Comparison of ENCODE assay signal across 10 cellular contexts in the genomic region with DNA sequence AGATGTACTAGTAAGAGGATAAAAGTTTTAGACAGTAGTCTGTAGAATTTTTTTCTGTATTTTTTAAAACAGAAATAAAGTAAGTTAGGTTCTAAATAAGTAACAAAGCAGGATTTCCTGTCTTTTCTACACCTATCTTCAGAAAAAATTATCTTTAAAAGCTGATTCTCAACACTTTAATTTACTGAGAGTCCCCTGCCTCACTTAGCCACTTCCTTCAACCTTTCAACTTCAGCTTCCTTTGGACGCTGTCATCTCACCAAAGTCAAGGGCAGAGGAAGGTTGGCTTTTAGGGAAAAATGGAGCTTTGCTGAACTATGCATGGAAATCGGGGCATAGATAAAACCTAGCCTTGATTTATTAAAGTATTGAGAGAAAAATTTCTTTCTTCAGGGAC. TPM values are rescaled to one million over a fixed set of nuclear protein-coding genes. Genes with fewer than 3 reads are reported as not detected.
DNase-seq lines count a peak whose midpoint lies in the region; ATAC-seq, FAIRE-seq and TF ChIP-seq lines count a peak whose summit lies in the region.
"Had no signal": no experiment of that assay in that cellular context is flagged by ENCODE, and none has a peak within 500 bp of the region (broad histone marks: within the 10 kb centered on the region; RNA-seq: fewer than 3 reads in every experiment).

No MANE protein-coding gene starts in this region.

- H3K27me3 ChIP-seq in A673 (replicated peaks; ENCODE audit: insufficient read depth, low read depth, low read length, poor library complexity) (no peaks in the 10 kb centered on the region), HUES6 (ENCODE audit: control insufficient read depth, insufficient read depth, low read length) (no peaks in the 10 kb centered on the region), GM12878 (replicated peaks in 1 of 2; ENCODE audit: control insufficient read depth in 2 of 2, insufficient read depth in 2 of 2, low read length in 1 of 2) (no peaks in the 10 kb centered on the region), muscle layer of duodenum (ENCODE audit: low read depth, low read length) (no peaks in the 10 kb centered on the region)

- no peak for TF ChIP-seq CTCF in A673 (conservative IDR thresholded peaks at IDR 0.05; ENCODE audit: low read depth, low read length)
- no peak for TF ChIP-seq CTCF in GM12878 (IDR thresholded peaks at IDR 0.05 in 2 of 3, conservative IDR thresholded peaks at IDR 0.05 in 1 of 3; ENCODE audit: control insufficient read depth in 2 of 3, extremely low read depth in 1 of 3, insufficient read depth in 1 of 3, low read depth in 3 of 3, low read length in 3 of 3)

- peak overlapping the region; percentile 3; the same call in 1 of the 2 replicates for H2AFZ ChIP-seq in GM12878 (ENCODE audit: control insufficient read depth, low read depth, low read length)

- CTCF ChIA-PET in A673 (lab: Charles Lee) (interaction anchor here (0.6 to 1.5 kb wide), 2 partner anchors 15 to 102 kb away, joined by 4 to 5 read pairs; no protein-coding TSS in a partner anchor), GM12878 (lab: Yijun Ruan, JAX) (interaction anchor here (0.6 to 6.0 kb wide), 17 partner anchors 9 to 295 kb away, joined by 3 to 68 read pairs (median 5); a partner anchor contains a TSS)

- H3K9me3 ChIP-seq in A673 (ENCODE audit: low read depth, low read length, poor library complexity, severe bottlenecking) (no peaks in the 10 kb centered on the region), HUES6 (ENCODE audit: control insufficient read depth, insufficient read depth, low read depth, low read length) (no peaks in the 10 kb centered on the region), GM12878 (replicated peaks; ENCODE audit: control insufficient read depth, insufficient read depth, low read length) (no peaks in the 10 kb centered on the region), muscle layer of duodenum (ENCODE audit: control insufficient read depth in 1 of 2, low read length in 2 of 2) (no peaks in the 10 kb centered on the region)

- no peak overlapping the region for H3K9ac ChIP-seq in HUES6 (ENCODE audit: low read length)
- no peak overlapping the region for H3K9ac ChIP-seq in GM12878 (ENCODE audit: control insufficient read depth, insufficient read depth, low read length)

- RAD21 ChIA-PET in GM12878 (lab: Charles Lee; ENCODE audit: unreplicated experiment): interaction anchor here (0.6 to 6.0 kb wide), 14 partner anchors 9 to 191 kb away, joined by 3 to 63 read pairs (median 7); a partner anchor contains a TSS

- peak overlapping the region; percentile 82 for H3K27ac ChIP-seq in A673 (ENCODE audit: low read depth, low read length, poor library complexity, severe bottlenecking)
- 0 out of 2 replicates have a peak overlapping the region, but pooled peaks have one; percentile 27 for H3K27ac ChIP-seq in HUES6 (ENCODE audit: low read depth, low read length)
- peak overlapping the region; percentile 51 for H3K27ac ChIP-seq in GM12878 (ENCODE audit: control insufficient read depth, insufficient read depth)
- peak overlapping the region; percentile 10 for H3K27ac ChIP-seq in muscle layer of duodenum (ENCODE audit: low read length)

- H3K4me1 ChIP-seq in A673 (ENCODE audit: insufficient read depth, low read length, poor library complexity, severe bottlenecking) (peaks cover 37% of the 10 kb centered on the region), HUES6 (ENCODE audit: control insufficient read depth, insufficient read depth, low read length) (peaks cover 4% of the 10 kb centered on the region; the same call in 1 of the 2 replicates), GM12878 (ENCODE audit: control insufficient read depth, insufficient read depth, low read length) (peaks cover 13% of the 10 kb centered on the region), muscle layer of duodenum (ENCODE audit: control insufficient read depth in 1 of 2, insufficient read depth in 2 of 2, low read length in 2 of 2) (peaks cover 0 to 4% of the 10 kb centered on the region in 2 donors)

- H3K4me3 ChIP-seq in A673 (ENCODE audit: low read depth, low read length, poor library complexity, severe bottlenecking): peak overlapping the region; percentile 11
- H3K4me3 ChIP-seq in HUES6 (ENCODE audit: low read depth, low read length): no peak overlapping the region
- no peak overlapping the region for H3K4me3 ChIP-seq in GM12878
- no peak overlapping the region for H3K4me3 ChIP-seq in muscle layer of duodenum (ENCODE audit: low read depth in 1 of 2, low read length in 2 of 2)

- peaks cover 69% of the 10 kb centered on the region for H3K79me2 ChIP-seq in GM12878 (ENCODE audit: control insufficient read depth, insufficient read depth, low read length)

- H3K4me2 ChIP-seq in GM12878 (ENCODE audit: control insufficient read depth, insufficient read depth): peak overlapping the region; percentile 34

- H4K20me1 ChIP-seq in GM12878 (ENCODE audit: control insufficient read depth, insufficient read depth): no peaks in the 10 kb centered on the region

- intact Hi-C loops in A673 (cut with micrococcal nuclease; ENCODE audit: unreplicated experiment): no loop called here
- intact Hi-C loops in GM12878 (cut with micrococcal nuclease; ENCODE audit: unreplicated experiment): no loop called here

- WGBS in GM12878 (ENCODE audit: insufficient coverage, insufficient replicate concordance, low lambda C conversion rate, missing lambda C conversion rate): 34% methylated on average over 2 of the region's 2 CpGs

- ATAC-seq in GM12878: no peak

- TF ChIP-seq POLR2A in GM12878 (IDR thresholded peaks at IDR 0.05; ENCODE audit: low read depth, low read length): no peak

- TF ChIP-seq EP300 in GM12878 (IDR thresholded peaks at IDR 0.05; ENCODE audit: borderline replicate concordance in 1 of 2, control insufficient read depth in 1 of 2, low read depth in 2 of 2, low read length in 2 of 2): no peak

- no TSS peak for BruUV-seq in A673 (replicated peaks; lab: Mats Ljungman, UMichigan)
- no TSS peak for BruUV-seq in GM12878 (replicated peaks; lab: Mats Ljungman, UMichigan)

- no peak for DNase-seq in A673 (ENCODE audit: low spot score)
- DNase-seq in GM12878 (ENCODE audit: low read depth, low spot score): no peak
- DNase-seq in NK-92 treated with Interleukin-12 subunit alpha and Interleukin-12 subunit beta, amount 100 ng/mL, for 24 hours (lab: John Stamatoyannopoulos, UW): no peak
- no peak for DNase-seq in globus pallidus (ENCODE audit: low spot score)
- no peak for DNase-seq in COLO829 (ENCODE audit: low spot score)
- DNase-seq in A172 (ENCODE audit: low spot score): no peak
- DNase-seq: NCI-H510A treated with DMSO at 0.1 percent for 48 hours had no signal

- POLR2A ChIA-PET in A673 (lab: Charles Lee; ENCODE audit: low non-redundant PET) (interaction anchor here (0.6 to 0.7 kb wide), 2 partner anchors 10 to 37 kb away, joined by 3 to 4 read pairs; no protein-coding TSS in a partner anchor), GM12878 (lab: Charles Lee) (interaction anchor here (0.5 to 6.6 kb wide), 4 partner anchors 9 to 71 kb away, joined by 3 to 54 read pairs (median 6); a partner anchor contains a TSS)

- no peak for FAIRE-seq in GM12878 (lab: Jason Lieb, UNC)
- FAIRE-seq: D721Med had no signal

- in situ Hi-C loops in GM12878 (cut with MboI): no loop called here

- H3K36me3 ChIP-seq in A673 (ENCODE audit: insufficient read depth, low read length, poor library complexity, severe bottlenecking): no peaks in the 10 kb centered on the region
- no peaks in the 10 kb centered on the region; the same call in 1 of the 2 replicates for H3K36me3 ChIP-seq in HUES6 (ENCODE audit: control insufficient read depth, insufficient read depth, low read length)
- H3K36me3 ChIP-seq in GM12878 (ENCODE audit: control insufficient read depth in 2 of 2, insufficient read depth in 2 of 2, low read length in 1 of 2): no peaks in the 10 kb centered on the region; a peak in 1 of 4 replicates
- H3K36me3 ChIP-seq in muscle layer of duodenum (ENCODE audit: control insufficient read depth in 1 of 2, insufficient read depth in 2 of 2, low read length in 2 of 2): peaks cover 0 to 7% of the 10 kb centered on the region in 2 donors

- TF ChIP-seq RAD21 in GM12878 (IDR thresholded peaks at IDR 0.05; ENCODE audit: insufficient read depth, low read depth, low read length): no peak

- SMC1A ChIA-PET in GM12878 (lab: Charles Lee; ENCODE audit: uncharacterized antibody, unreplicated experiment): interaction anchor here (0.6 to 7.2 kb wide), 18 partner anchors 10 to 296 kb away, joined by 3 to 94 read pairs (median 5); a partner anchor contains a TSS

TF ChIP-seq in GM12878, 131 proteins besides CTCF, POLR2A, EP300 and RAD21 (continues in another document):
- TF ChIP-seq STAT1 (conservative IDR thresholded peaks at IDR 0.05): no peak

RNA-seq across cellular contexts. Expression of a gene that starts 44.9 kb away (rescaled TPM):
- 57.0 and 63.7 TPM in 2 replicates for total RNA-seq in A673 (2021)
- total RNA-seq in GM12878 (2013; cell fraction: nucleolus; rRNA removed): 74.0 and 78.3 TPM in 2 replicates
- 29.8 and 33.7 TPM in 2 replicates for total RNA-seq in GM12878 (2014; rRNA removed)
- 20.7 and 25.4 TPM in 2 replicates for total RNA-seq in GM12878 (2014; rRNA removed; fragmentation: Illumina TruSeq; extraction: Trizol)
- 29.8 and 33.8 TPM in 2 replicates for total RNA-seq in GM12878 (2021)
- polyA plus RNA-seq in GM12878 (2011; ENCODE audit: low read depth): 28.1 TPM
- polyA plus RNA-seq in GM12878 (2011; rRNA removed): 45.7 and 50.1 TPM in 2 replicates
- 36.7 and 48.3 TPM in 2 replicates for polyA plus RNA-seq in GM12878 (2011; cell fraction: cytosol; rRNA removed)
- 50.5 and 54.8 TPM in 2 replicates for polyA plus RNA-seq in GM12878 (2011; cell fraction: nucleus; rRNA removed)
- polyA plus RNA-seq in GM12878 (2012): 21.7 and 27.5 TPM in 2 replicates
- 26.5 and 36.3 TPM in 2 replicates for polyA plus RNA-seq in GM12878 (2014; fragmentation: Illumina TruSeq; extraction: Trizol)
- polyA plus RNA-seq in GM12878 (2014; fragmentation: Nextera tagmentation; extraction: Ambion mirVana): 10 to 100 TPM in 1 of 2 experiments, 1 to 10 TPM in 1; 6.8 to 12.2 TPM
- 29.1 and 35.9 TPM in 2 replicates for polyA plus RNA-seq in GM12878 (2014; rRNA removed)
- 10 to 100 TPM; 43.8 to 44.4 TPM for polyA plus RNA-seq in GM12878 (2016; fragmentation: Nextera tagmentation; extraction: Ambion mirVana)
- polyA minus RNA-seq in GM12878 (2011; rRNA and poly(A)+ RNA removed): 63.1 and 77.6 TPM in 2 replicates
- polyA minus RNA-seq in GM12878 (2011; cell fraction: cytosol; rRNA and poly(A)+ RNA removed): 14.2 and 23.8 TPM in 2 replicates
- polyA minus RNA-seq in GM12878 (2011; cell fraction: nucleus; rRNA and poly(A)+ RNA removed): 23.0 and 31.8 TPM in 2 replicates
- 18.9 and 19.2 TPM in 2 replicates for total RNA-seq in A172 (2014; rRNA removed; shearing (Covaris generic))

Comparison
In these comparisons a context has a peak if more than half of its experiments do, and no peak if none do; other contexts are left out.
1. H3K27ac ChIP-seq: peak in every context shown above with its lines; median percentile 82 in A673; 51 in GM12878; 27 in HUES6; 10 in muscle layer of duodenum.